In the genomic region with DNA sequence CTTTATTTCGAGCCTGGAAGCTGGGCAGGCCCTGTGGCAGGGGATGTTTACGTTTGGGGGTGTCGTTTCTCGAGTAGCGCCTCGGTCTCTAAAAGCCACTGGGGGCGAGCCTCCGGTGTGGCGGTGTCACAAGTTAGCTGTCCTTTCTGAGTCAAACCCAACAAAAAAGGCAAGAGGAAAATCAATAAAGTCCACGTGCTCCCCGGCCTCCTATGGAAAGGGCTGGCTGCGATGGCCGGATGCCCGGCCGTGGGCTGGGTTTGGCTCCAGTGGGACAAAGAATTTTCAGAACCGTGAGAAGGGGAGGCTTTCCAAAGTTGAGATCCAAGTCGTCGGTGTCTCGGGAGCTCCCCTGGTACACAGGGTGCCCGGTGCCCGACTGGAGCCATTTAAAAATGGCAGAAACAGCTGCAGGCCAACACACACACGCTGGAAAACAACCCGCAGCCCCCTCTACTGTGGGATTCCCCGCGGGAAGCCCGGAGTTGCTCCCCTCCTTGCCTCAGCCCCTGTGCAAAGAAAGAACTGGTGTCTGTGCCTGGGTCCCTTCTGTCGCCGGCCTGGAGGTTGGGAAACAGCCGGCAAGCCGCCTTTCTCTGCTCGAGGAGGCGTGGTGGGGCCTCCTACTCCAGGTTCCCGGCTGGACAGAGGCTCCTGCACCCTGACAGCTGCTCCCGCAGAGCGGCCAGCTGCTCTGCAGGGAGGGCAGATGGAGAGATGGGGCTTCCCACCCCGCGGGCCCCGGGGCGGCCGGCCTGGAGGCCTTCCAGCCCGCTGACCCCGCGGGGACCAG, we compare ENCODE assay signal across 8 cellular contexts. TPM values are rescaled to one million over a fixed set of nuclear protein-coding genes. Genes with fewer than 3 reads are reported as not detected.
DNase-seq lines count a peak whose midpoint lies in the region; ATAC-seq and TF ChIP-seq lines count a peak whose summit lies in the region.

No MANE protein-coding gene starts in this region.

- H3K4me1 ChIP-seq in RWPE2 (ENCODE audit: insufficient read depth, poor library complexity, severe bottlenecking): peaks cover 16% of the 10 kb centered on the region

- H3K27me3 ChIP-seq in RWPE2 (ENCODE audit: insufficient read depth, poor library complexity, severe bottlenecking) (no peaks in the 10 kb centered on the region), dorsolateral prefrontal cortex (no peaks in the 10 kb centered on the region), layer of hippocampus (ENCODE audit: control insufficient read depth, insufficient read depth, low read length) (no peaks in the 10 kb centered on the region)

- peak overlapping the region; percentile 73 for H3K4me3 ChIP-seq in RWPE2 (ENCODE audit: severe bottlenecking)
- H3K4me3 ChIP-seq in dorsolateral prefrontal cortex: peak overlapping the region; percentile 56 to 91 (median 73)

- peak overlapping the region; percentile 79 for H3K27ac ChIP-seq in RWPE2 (ENCODE audit: poor library complexity, severe bottlenecking)
- H3K27ac ChIP-seq in dorsolateral prefrontal cortex: peak overlapping the region; percentile 44 to 94 (median 87)
- H3K27ac ChIP-seq in layer of hippocampus (ENCODE audit: low read depth, low read length): peak overlapping the region; percentile 68

- TF ChIP-seq CTCF in RWPE2 (IDR thresholded peaks at IDR 0.05; ENCODE audit: poor library complexity, severe bottlenecking) (no peak), dorsolateral prefrontal cortex (IDR thresholded peaks at IDR 0.05 in 54 of 56, conservative IDR thresholded peaks at IDR 0.05 in 2 of 56; ENCODE audit: low read depth in 1 of 56, partially characterized antibody in 56 of 56) (peak in 8 of 56 donors; percentile 8 to 27 (median 14))

- no peaks in the 10 kb centered on the region for H3K36me3 ChIP-seq in RWPE2 (ENCODE audit: low read depth)

- ATAC-seq in RWPE2 (ENCODE audit: low read depth) (peak; percentile 53), HG03460 (IDR thresholded peaks at IDR 0.05; ENCODE audit: unreplicated experiment) (no peak), GM21515 (IDR thresholded peaks at IDR 0.05; ENCODE audit: unreplicated experiment) (no peak)

- intact Hi-C loops in dorsolateral prefrontal cortex (cut with DNase I): loop anchor here (5.0 to 10.0 kb wide), 5 partner anchors 66 to 319 kb away; a partner anchor contains a TSS

- H3K9me3 ChIP-seq in RWPE2 (ENCODE audit: severe bottlenecking): no peaks in the 10 kb centered on the region

- DNase-seq in DMS 273 (lab: John Stamatoyannopoulos, UW; ENCODE audit: unreplicated experiment) (peak; percentile 96), HS-5 (ENCODE audit: low read depth) (peak; percentile 47), RWPE2 (ENCODE audit: low spot score) (no peak), dorsolateral prefrontal cortex (peak; percentile 47 to 79 (median 73))
- peak; percentile 41 for DNase-seq in stimulated activated CD8-positive, alpha-beta memory T cell treated with anti-CD3 and anti-CD28 coated beads, Interleukin-4, amount 100 ng/mL, for 48 hours

RNA-seq across cellular contexts. Expression of a gene that starts 1.9 kb away (rescaled TPM):
- 10 to 100 TPM; 25.2 to 50.3 (median 39.4) TPM for total RNA-seq in dorsolateral prefrontal cortex

RNA-seq across cellular contexts. Expression of a gene that starts 55.0 kb away (rescaled TPM):
- total RNA-seq in dorsolateral prefrontal cortex: 10 to 100 TPM; 22.2 to 78.4 (median 49.7) TPM
